Comparison of ENCODE assay signal across 17 cellular contexts in the genomic region with DNA sequence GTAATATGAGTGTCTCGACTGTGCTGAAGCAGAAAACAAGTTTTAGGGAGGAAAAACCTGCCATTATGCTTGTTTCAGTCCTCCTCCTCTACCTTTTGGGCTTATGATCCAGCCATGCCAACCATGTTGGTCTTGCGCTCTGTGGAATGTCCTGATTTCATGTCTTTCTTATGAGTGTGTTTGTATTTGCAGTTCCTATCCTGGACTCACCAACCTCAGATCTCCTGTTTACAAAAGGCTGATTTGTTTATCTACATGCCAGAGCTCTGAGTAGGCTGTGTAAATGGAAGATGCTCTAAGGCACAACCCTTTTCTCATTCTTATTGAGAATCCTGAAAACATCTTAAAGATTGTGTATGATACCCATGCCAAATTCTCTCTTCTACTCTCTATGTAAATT.
DNase-seq lines count a peak whose midpoint lies in the region; ATAC-seq and TF ChIP-seq lines count a peak whose summit lies in the region.
"Had no signal": no experiment of that assay in that cellular context is flagged by ENCODE, and none has a peak within 500 bp of the region (broad histone marks: within the 10 kb centered on the region; RNA-seq: fewer than 3 reads in every experiment).

No MANE protein-coding gene starts in this region.

- no peak overlapping the region for H3K27ac Mint-ChIP-seq in T-cell
- H3K27ac Mint-ChIP-seq: H9, type B pancreatic cell had no signal

- H3K36me3 Mint-ChIP-seq in T-cell = no peaks in the 10 kb centered on the region

- H3K9me3 ChIP-seq in fibroblast of lung (ENCODE audit: control insufficient read depth, insufficient read depth, low read depth, low read length) (no peaks in the 10 kb centered on the region), skeletal muscle satellite cell (replicated peaks; ENCODE audit: low read length) (no peaks in the 10 kb centered on the region), SJCRH30 (replicated peaks) (peaks cover 16% of the 10 kb centered on the region; the same call in 1 of the 2 replicates)

- no peaks in the 10 kb centered on the region for H3K4me1 Mint-ChIP-seq in T-cell
- H3K4me1 Mint-ChIP-seq: H9 had no signal

- in situ Hi-C loops in SK-MEL-5 (cut with HindIII; ENCODE audit: low pct_unique_long_range_greater_than_20kb, low sequenced_read_pairs) = no loop called here

- H3K4me2 ChIP-seq in fibroblast of lung (ENCODE audit: extremely low read depth, insufficient read depth, low read length) (no peak overlapping the region), skeletal muscle satellite cell (ENCODE audit: low read length) (peak overlapping the region; percentile 43)

- H3K4me1 ChIP-seq in fibroblast of lung (ENCODE audit: control insufficient read depth, extremely low read depth, insufficient read depth, low read length) (peaks cover 2% of the 10 kb centered on the region), skeletal muscle satellite cell (ENCODE audit: control insufficient read depth, insufficient read depth, low read length) (peaks cover 49% of the 10 kb centered on the region), SJCRH30 (no peaks in the 10 kb centered on the region)

- H3K27ac ChIP-seq in fibroblast of lung (ENCODE audit: insufficient read depth, low read length) (no peak overlapping the region), SJCRH30 (no peak overlapping the region)
- H3K27ac ChIP-seq: 22Rv1 had no signal

- H3K27me3 ChIP-seq in fibroblast of lung (ENCODE audit: control insufficient read depth, insufficient read depth, low read length) (no peaks in the 10 kb centered on the region), skeletal muscle satellite cell (ENCODE audit: control insufficient read depth, insufficient read depth, low read length) (no peaks in the 10 kb centered on the region), SJCRH30 (no peaks in the 10 kb centered on the region)

- H3K36me3 ChIP-seq in fibroblast of lung (ENCODE audit: control insufficient read depth, insufficient read depth, low read length) (no peaks in the 10 kb centered on the region), skeletal muscle satellite cell (ENCODE audit: insufficient read depth, low read length) (peaks cover 18% of the 10 kb centered on the region), SJCRH30 (0 out of 2 replicates have a peak, but pooled peaks cover 3% of the 10 kb centered on the region)

- TF ChIP-seq CTCF in fibroblast of lung (conservative IDR thresholded peaks at IDR 0.05 in 1 of 2, IDR thresholded peaks at IDR 0.05 in 1 of 2; ENCODE audit: low read depth in 1 of 2, low read length in 2 of 2) = no peak

- ATAC-seq in T-cell (replicated peaks in 1 of 4) = no peak
- ATAC-seq: esophagus mucosa had no signal

- CTCF ChIA-PET in T-cell (lab: Charles Lee) = no interaction called here

- H4K20me1 ChIP-seq in fibroblast of lung (ENCODE audit: control insufficient read depth, extremely low read depth, insufficient read depth, low read length) = no peaks in the 10 kb centered on the region

- H3K9me3 Mint-ChIP-seq in T-cell = peaks cover 0 to 10% (median 8%) of the 10 kb centered on the region in 3 donors

- no peak overlapping the region for H2AFZ ChIP-seq in fibroblast of lung (ENCODE audit: low read length)

- peaks cover 0 to 9% of the 10 kb centered on the region in 2 donors for H3K27me3 Mint-ChIP-seq in T-cell
- H3K27me3 Mint-ChIP-seq: type B pancreatic cell had no signal

- H3K4me3 Mint-ChIP-seq in T-cell = no peak overlapping the region
- H3K4me3 Mint-ChIP-seq: H9, type B pancreatic cell had no signal

- POLR2A ChIA-PET in T-cell (lab: Charles Lee) = no interaction called here

- DNase-seq in DMS53 (lab: John Stamatoyannopoulos, UW) = peak; percentile 20
- no peak for DNase-seq in DMS53 treated with DMSO at 0.1 percent for 48 hours (lab: John Stamatoyannopoulos, UW; ENCODE audit: unreplicated experiment)
- DNase-seq in SK-MEL-5 (ENCODE audit: low read depth, low spot score) = peak; percentile 9
- DNase-seq in fibroblast of lung (ENCODE audit: low read depth in 2 of 2) = peak; percentile 36 to 73
- DNase-seq in SJCRH30 = no peak
- DNase-seq in amygdala (lab: John Stamatoyannopoulos, UW) = no peak
- DNase-seq in T-cell = no peak
- DNase-seq: activated CD4-positive, alpha-beta T cell treated with anti-CD3 and anti-CD28 coated beads, Interleukin-2, amount 50 U/mL, for 48 hours; activated effector memory CD4-positive, alpha-beta T cell treated with anti-CD3 and anti-CD28 coated beads, Interleukin-2, amount 50 U/mL, for 16 hours; caudate nucleus; DMS79; H9; NCI-H2081 treated with DMSO at 0.1 percent for 48 hours had no signal

- H3K9ac ChIP-seq in fibroblast of lung (ENCODE audit: insufficient read depth, low read length) (no peak overlapping the region), skeletal muscle satellite cell (ENCODE audit: low read depth, low read length) (peak overlapping the region; percentile 39)

- H3K79me2 ChIP-seq in fibroblast of lung (ENCODE audit: control insufficient read depth, insufficient read depth, low read length) = no peaks in the 10 kb centered on the region

- H3K4me3 ChIP-seq in fibroblast of lung (replicated peaks in 1 of 4; ENCODE audit: control extremely low read depth in 1 of 4, insufficient read depth in 1 of 4, low read depth in 3 of 4, low read length in 4 of 4) (no peak overlapping the region), skeletal muscle satellite cell (ENCODE audit: low read length) (no peak overlapping the region), SJCRH30 (no peak overlapping the region)

Comparison
In these comparisons a context has a peak if more than half of its experiments do, and no peak if none do; other contexts are left out.
1. DNase-seq: peak in DMS53 (single experiment), SK-MEL-5 (single experiment) and fibroblast of lung (2 of 2); none in DMS53 treated with DMSO at 0.1 percent for 48 hours (single experiment), SJCRH30 (0 of 2), amygdala (0 of 56) and T-cell (0 of 34).